ENCODE assay signal across 8 cellular contexts in the genomic region with DNA sequence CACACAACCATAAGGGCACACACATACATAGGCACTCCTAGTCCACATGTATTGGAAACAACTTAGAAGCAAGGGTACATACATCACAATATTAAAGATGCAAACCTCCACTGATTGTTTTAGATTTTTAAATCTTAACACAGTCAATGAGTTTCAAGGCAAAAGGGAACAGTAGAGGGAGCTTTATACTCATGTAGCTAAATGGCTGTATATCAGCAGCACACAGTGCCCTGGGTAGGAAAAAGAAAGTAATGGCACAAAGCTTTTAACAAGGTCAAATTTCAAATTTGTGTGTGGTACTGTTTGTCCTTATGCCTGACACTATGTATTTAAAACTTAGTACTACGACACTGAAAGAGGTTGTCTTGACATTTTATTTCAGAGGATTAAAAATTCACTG.
DNase-seq lines count a peak whose midpoint lies in the region; TF ChIP-seq lines count a peak whose summit lies in the region.

No MANE protein-coding gene starts in this region.

- H3K36me3 ChIP-seq in SK-N-SH (replicated peaks in 1 of 2; ENCODE audit: control insufficient read depth in 1 of 2, insufficient read depth in 2 of 2, low read length in 1 of 2) (peaks cover 62 to 79% of the 10 kb centered on the region in 2 experiments), parathyroid adenoma (ENCODE audit: control insufficient read depth, insufficient read depth, low read length) (no peaks in the 10 kb centered on the region), suprapubic skin (peaks cover 64% of the 10 kb centered on the region)

- H3K27ac ChIP-seq in SK-N-SH (ENCODE audit: low read depth in 2 of 2, low read length in 1 of 2) (no peak overlapping the region), parathyroid adenoma (no peak overlapping the region), suprapubic skin (no peak overlapping the region)

- H3K9me2 ChIP-seq in SK-N-SH = no peaks in the 10 kb centered on the region

- peaks cover 14% of the 10 kb centered on the region for H3F3A ChIP-seq in SK-N-SH (replicated peaks; ENCODE audit: insufficient read depth)

- H2AFZ ChIP-seq in SK-N-SH (ENCODE audit: low read depth) = no peak overlapping the region
- no peak overlapping the region for H2AFZ ChIP-seq in parathyroid adenoma

- TF ChIP-seq EP300 in SK-N-SH (IDR thresholded peaks at IDR 0.05; ENCODE audit: borderline replicate concordance in 1 of 2, low read depth in 1 of 2, low read length in 1 of 2) (no peak), suprapubic skin (IDR thresholded peaks at IDR 0.05) (no peak)

- H4K20me1 ChIP-seq in SK-N-SH (ENCODE audit: insufficient read depth) = no peaks in the 10 kb centered on the region

- peak; percentile 2 for DNase-seq in DMS153 (lab: John Stamatoyannopoulos, UW)
- DNase-seq in HuH-7.5 (ENCODE audit: low spot score) = peak; percentile 7
- DNase-seq in SK-N-SH = peak; percentile 15
- peak; percentile 76 for DNase-seq in fibroblast of pulmonary artery (ENCODE audit: low read depth)
- no peak for DNase-seq in activated naive CD4-positive, alpha-beta T cell treated with anti-CD3 and anti-CD28 coated beads, Interleukin-2, amount 50 U/mL, for 16 hours
- DNase-seq in activated CD4-positive, alpha-beta T cell treated with anti-CD3 and anti-CD28 coated beads for 1 hour = no peak
- DNase-seq in suprapubic skin (ENCODE audit: low spot score in 2 of 2) = no peak

- peak; percentile 83 for TF ChIP-seq RAD21 in SK-N-SH (IDR thresholded peaks at IDR 0.05; ENCODE audit: low read length)

- 88% methylated on average over 1 of the region's 1 CpG for WGBS in SK-N-SH (ENCODE audit: low lambda C conversion rate)
- 56% methylated on average over 1 of the region's 1 CpG for WGBS in suprapubic skin

- H3K4me2 ChIP-seq in SK-N-SH (no peak overlapping the region), parathyroid adenoma (ENCODE audit: low read length) (no peak overlapping the region)

- H3K27me3 ChIP-seq in SK-N-SH (ENCODE audit: insufficient read depth) = no peaks in the 10 kb centered on the region
- no peaks in the 10 kb centered on the region for H3K27me3 ChIP-seq in parathyroid adenoma (ENCODE audit: control insufficient read depth, insufficient read depth, low read length)
- no peaks in the 10 kb centered on the region for H3K27me3 ChIP-seq in suprapubic skin

- peak; percentile 70 for TF ChIP-seq CTCF in SK-N-SH (IDR thresholded peaks at IDR 0.05)
- peak; percentile 71 for TF ChIP-seq CTCF in fibroblast of pulmonary artery (IDR thresholded peaks at IDR 0.05; ENCODE audit: low read length, missing control alignments)
- peak; percentile 55 for TF ChIP-seq CTCF in parathyroid adenoma (IDR thresholded peaks at IDR 0.05)
- TF ChIP-seq CTCF in suprapubic skin (IDR thresholded peaks at IDR 0.05) = peak in 1 of 2 donors; percentile 23

- H3K4me1 ChIP-seq in SK-N-SH (ENCODE audit: control insufficient read depth in 1 of 2, insufficient read depth in 2 of 2, low read depth in 1 of 2, low read length in 1 of 2) (no peaks in the 10 kb centered on the region; a peak in 1 of 4 replicates), parathyroid adenoma (no peaks in the 10 kb centered on the region), suprapubic skin (no peaks in the 10 kb centered on the region)

- TF ChIP-seq POLR2A in suprapubic skin (IDR thresholded peaks at IDR 0.05) = no peak

- no peak overlapping the region for H3K9ac ChIP-seq in SK-N-SH
- no peak overlapping the region for H3K9ac ChIP-seq in parathyroid adenoma

- peaks cover 64% of the 10 kb centered on the region for H3K79me2 ChIP-seq in SK-N-SH (ENCODE audit: insufficient read depth)
- H3K79me2 ChIP-seq in parathyroid adenoma = no peaks in the 10 kb centered on the region

- POLR2A ChIA-PET in SK-N-SH (lab: Yijun Ruan, JAX) = no interaction called here

- CTCF ChIA-PET in SK-N-SH (lab: Yijun Ruan, JAX) = interaction anchor here (0.6 to 2.2 kb wide), 22 partner anchors 17 to 694 kb away, joined by 3 to 13 read pairs (median 3); no protein-coding TSS in a partner anchor

- H3K4me3 ChIP-seq in SK-N-SH (ENCODE audit: low read depth in 2 of 2, low read length in 1 of 2) (no peak overlapping the region), fibroblast of pulmonary artery (replicated peaks; ENCODE audit: low read depth, low read length) (no peak overlapping the region), parathyroid adenoma (ENCODE audit: low read depth, low read length) (no peak overlapping the region), suprapubic skin (no peak overlapping the region)

- H3K9me3 ChIP-seq in SK-N-SH (no peaks in the 10 kb centered on the region), parathyroid adenoma (ENCODE audit: control insufficient read depth, low read length) (no peaks in the 10 kb centered on the region), suprapubic skin (no peaks in the 10 kb centered on the region)

TF ChIP-seq in SK-N-SH, 30 proteins besides CTCF, POLR2A, EP300 and RAD21:
- TF ChIP-seq TEAD4 (IDR thresholded peaks at IDR 0.05; ENCODE audit: borderline replicate concordance, insufficient read depth) (no peak), ELF1 (IDR thresholded peaks at IDR 0.05) (no peak), SMC3 (IDR thresholded peaks at IDR 0.05; ENCODE audit: low read depth, low read length) (peak; percentile 62)
TF ChIP-seq in SK-N-SH: peak in this region for 1.

Comparison
In these comparisons a context has a peak if more than half of its experiments do, and no peak if none do; other contexts are left out.
1. DNase-seq: peak in DMS153 (single experiment), HuH-7.5 (single experiment), SK-N-SH (single experiment) and fibroblast of pulmonary artery (single experiment); none in activated naive CD4-positive, alpha-beta T cell treated with anti-CD3 and anti-CD28 coated beads, Interleukin-2, amount 50 U/mL, for 16 hours (single experiment), activated CD4-positive, alpha-beta T cell treated with anti-CD3 and anti-CD28 coated beads for 1 hour (single experiment) and suprapubic skin (0 of 2).